8 cellular contexts compared by ENCODE assay signal in genomic region chr3:13895155-13896105, GRCh38. TPM values are rescaled to one million over a fixed set of nuclear protein-coding genes. Genes with fewer than 3 reads are reported as not detected.
DNase-seq lines count a peak whose midpoint lies in the region; ATAC-seq and TF ChIP-seq lines count a peak whose summit lies in the region.

No MANE protein-coding gene starts in this region.

- TF ChIP-seq POLR2A in suprapubic skin (IDR thresholded peaks at IDR 0.05) = peak in 1 of 2 donors; percentile 43

- peaks cover 5% of the 10 kb centered on the region for H3K9me3 Mint-ChIP-seq in activated naive CD8-positive, alpha-beta T cell (ENCODE audit: low read depth)

- TF ChIP-seq CTCF in omental fat pad (IDR thresholded peaks at IDR 0.05) (no peak), suprapubic skin (IDR thresholded peaks at IDR 0.05) (no peak)

- no peaks in the 10 kb centered on the region for H3K36me3 ChIP-seq in HUES64 (ENCODE audit: insufficient read depth, low read length)
- no peaks in the 10 kb centered on the region for H3K36me3 ChIP-seq in SK-N-MC (ENCODE audit: insufficient read depth, low read length)
- no peaks in the 10 kb centered on the region for H3K36me3 ChIP-seq in suprapubic skin

- H3K27me3 ChIP-seq in HUES64 (ENCODE audit: insufficient read depth, low read length) (peaks cover 30% of the 10 kb centered on the region), suprapubic skin (no peaks in the 10 kb centered on the region)

- H3K4me1 Mint-ChIP-seq in activated naive CD8-positive, alpha-beta T cell (ENCODE audit: low read depth) = peaks cover 28% of the 10 kb centered on the region

- peaks cover 12% of the 10 kb centered on the region; the same call in 1 of the 2 replicates for H3K9me3 ChIP-seq in HUES64 (ENCODE audit: insufficient read depth, low read depth, low read length)
- H3K9me3 ChIP-seq in SK-N-MC (ENCODE audit: low read depth, low read length) = no peaks in the 10 kb centered on the region
- H3K9me3 ChIP-seq in suprapubic skin = no peaks in the 10 kb centered on the region

- ATAC-seq in GM21526 (IDR thresholded peaks at IDR 0.05; ENCODE audit: low FRiP score, unreplicated experiment) (peak; percentile 95), omental fat pad (ENCODE audit: low FRiP score) (peak; percentile 99)

- peak overlapping the region; percentile 61 for H3K27ac Mint-ChIP-seq in activated naive CD8-positive, alpha-beta T cell

- H3K4me1 ChIP-seq in HUES64 (ENCODE audit: insufficient read depth, low read length) (0 out of 2 replicates have a peak, but pooled peaks cover 5% of the 10 kb centered on the region), suprapubic skin (peaks cover 30% of the 10 kb centered on the region)

- H3K36me3 Mint-ChIP-seq in activated naive CD8-positive, alpha-beta T cell = peaks cover 19% of the 10 kb centered on the region

- 2% methylated on average over 86 of the region's 86 CpGs for WGBS in HUES64
- under 1% methylated on average over 42 of the region's 86 CpGs for WGBS in suprapubic skin

- peak overlapping the region; percentile 77 for H3K4me3 ChIP-seq in HUES64 (ENCODE audit: low read length)
- peak overlapping the region; percentile 73 for H3K4me3 ChIP-seq in SK-N-MC
- peak overlapping the region; percentile 76 for H3K4me3 ChIP-seq in suprapubic skin

- peak; percentile 95 for DNase-seq in DMS 273 (lab: John Stamatoyannopoulos, UW; ENCODE audit: unreplicated experiment)
- DNase-seq in SK-N-MC (ENCODE audit: low read depth, low spot score) = no peak
- DNase-seq in glomerular visceral epithelial cell (ENCODE audit: extremely low spot score) = peak; percentile 9
- DNase-seq in omental fat pad (ENCODE audit: low spot score) = peak; percentile 76
- DNase-seq in suprapubic skin (ENCODE audit: low spot score in 2 of 2) = peak; percentile 97 to 98

- peak overlapping the region; percentile 56; the same call in 1 of the 2 replicates for H3K9ac ChIP-seq in HUES64 (ENCODE audit: low read depth, low read length)
- peak overlapping the region; percentile 69 for H3K9ac ChIP-seq in SK-N-MC (ENCODE audit: insufficient read length)

- H3K4me3 Mint-ChIP-seq in activated naive CD8-positive, alpha-beta T cell = peak overlapping the region; percentile 81

- no peak for TF ChIP-seq EP300 in suprapubic skin (IDR thresholded peaks at IDR 0.05)

- no peak overlapping the region for H3K27ac ChIP-seq in HUES64 (ENCODE audit: low read depth, low read length)
- no peak overlapping the region for H3K27ac ChIP-seq in SK-N-MC
- peak overlapping the region; percentile 40 for H3K27ac ChIP-seq in suprapubic skin

- no peaks in the 10 kb centered on the region for H3K27me3 Mint-ChIP-seq in activated naive CD8-positive, alpha-beta T cell

RNA-seq across cellular contexts. Expression of gene WNT7A, which starts 15.6 kb away (rescaled TPM):
- 0.10 TPM for polyA plus RNA-seq in HUES64 (2013, experiment 1 of 2)
- polyA plus RNA-seq in HUES64 (2013, experiment 2 of 2) = 1.2 TPM
- total RNA-seq in omental fat pad (not detected), suprapubic skin (1 to 10 TPM; 1.1 to 3.9 (median 1.8) TPM)
